Comparison of ENCODE assay signal across 8 cellular contexts in the genomic region with DNA sequence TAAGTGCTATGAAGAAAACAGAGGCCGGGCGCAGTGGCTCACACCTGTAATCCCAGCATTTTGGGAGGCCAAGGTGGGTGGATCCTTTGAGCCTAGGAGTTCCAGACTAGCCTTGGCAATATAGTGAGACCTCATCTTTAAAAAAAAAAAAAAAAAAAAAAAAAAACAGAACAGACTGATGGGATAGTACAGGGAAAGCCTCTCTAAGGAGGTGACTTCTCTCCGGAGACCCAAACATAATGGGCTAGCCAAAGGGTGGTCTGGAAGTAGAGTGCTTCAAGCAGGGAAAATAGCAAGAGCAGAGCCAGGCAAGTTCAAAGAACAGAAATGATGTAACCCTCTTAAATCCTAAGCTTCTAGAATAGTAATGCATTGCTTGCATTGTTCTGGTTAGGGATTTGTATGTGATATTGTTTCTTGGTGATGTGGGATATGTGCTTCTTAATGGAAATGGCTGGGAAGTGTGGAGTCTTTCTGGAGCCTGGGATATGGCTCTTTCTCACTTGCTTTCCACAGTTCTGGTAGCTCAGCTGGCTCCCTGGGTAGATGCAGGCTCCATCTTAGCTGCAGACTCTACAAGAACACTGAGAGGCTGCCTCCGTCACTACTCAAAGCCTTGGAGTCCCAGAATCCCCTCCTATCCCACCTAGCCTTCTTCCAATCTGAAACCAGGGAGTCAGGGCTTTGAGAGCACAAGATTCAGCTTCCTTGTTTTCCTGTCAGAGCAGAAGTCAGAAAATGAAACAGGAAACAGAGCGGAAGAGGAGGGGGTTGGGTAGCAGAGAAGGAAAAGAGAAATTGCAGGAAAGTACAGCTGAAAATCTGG. TPM values are rescaled to one million over a fixed set of nuclear protein-coding genes. Genes with fewer than 3 reads are reported as not detected.
DNase-seq lines count a peak whose midpoint lies in the region.

No MANE protein-coding gene starts in this region.

- H3K4me1 ChIP-seq in BLaER1 (peaks cover 66% of the 10 kb centered on the region), Karpas-422 (ENCODE audit: low read length) (peaks cover 65% of the 10 kb centered on the region)

- 56 to 90% (median 60%) methylated on average over 5 of the region's 5 CpGs for WGBS in adipose tissue, 3 donors

- H3K36me3 ChIP-seq in BLaER1 = peaks cover 33% of the 10 kb centered on the region
- peaks cover 18% of the 10 kb centered on the region; the same call in 1 of the 2 replicates for H3K36me3 ChIP-seq in Karpas-422 (ENCODE audit: insufficient read depth, low read length)

- no peaks in the 10 kb centered on the region; the same call in 1 of the 2 replicates for H3K79me2 ChIP-seq in Karpas-422 (ENCODE audit: low read length)

- H3K27ac ChIP-seq in BLaER1 (peak overlapping the region; percentile 98), Karpas-422 (ENCODE audit: low read length) (peak overlapping the region; percentile 95), adipose tissue (ENCODE audit: low read depth, low read length) (peak overlapping the region; percentile 9), temporal lobe (ENCODE audit: low read depth, low read length) (peak overlapping the region; percentile 100)

- no peak overlapping the region for H2AFZ ChIP-seq in Karpas-422 (ENCODE audit: low read length)

- H4K20me1 ChIP-seq in BLaER1 = peaks cover 8% of the 10 kb centered on the region; the same call in 1 of the 2 replicates
- no peaks in the 10 kb centered on the region for H4K20me1 ChIP-seq in Karpas-422 (ENCODE audit: insufficient read depth, low read depth, low read length)

- H3K9me3 ChIP-seq in BLaER1 (no peaks in the 10 kb centered on the region), Karpas-422 (ENCODE audit: low read length) (no peaks in the 10 kb centered on the region)

- peak; percentile 63 for DNase-seq in Karpas-422
- peak; percentile 51 for DNase-seq in left kidney (ENCODE audit: low read depth, low spot score)
- DNase-seq in AG08395 (ENCODE audit: low spot score) = no peak
- no peak for DNase-seq in activated effector memory CD4-positive, alpha-beta T cell treated with anti-CD3 and anti-CD28 coated beads, Interleukin-2, amount 50 U/mL, for 16 hours
- DNase-seq in NCI-H1930 (lab: John Stamatoyannopoulos, UW) = no peak

- peak overlapping the region; percentile 95 for H3K9ac ChIP-seq in BLaER1
- peak overlapping the region; percentile 92 for H3K9ac ChIP-seq in Karpas-422 (ENCODE audit: low read length)

- no peaks in the 10 kb centered on the region for H3K9me2 ChIP-seq in Karpas-422 (replicated peaks; ENCODE audit: insufficient read depth, low read length)

- H3K4me3 ChIP-seq in BLaER1 (peak overlapping the region; percentile 75), Karpas-422 (ENCODE audit: low read length) (peak overlapping the region; percentile 86)

- H3K27me3 ChIP-seq in BLaER1 = no peaks in the 10 kb centered on the region
- H3K27me3 ChIP-seq in Karpas-422 (ENCODE audit: low read length) = no peaks in the 10 kb centered on the region

- H3K4me2 ChIP-seq in BLaER1 (peak overlapping the region; percentile 98), Karpas-422 (ENCODE audit: low read depth, low read length, poor library complexity, severe bottlenecking) (peak overlapping the region; percentile 82)

RNA-seq across cellular contexts. Expression of gene PIGV, which starts 1.9 kb away (rescaled TPM):
- total RNA-seq in Karpas-422 (2014; rRNA removed; shearing (Covaris generic); ENCODE audit: low replicate concordance) = 5.8 and 15.7 TPM in 2 replicates
- 1 to 10 TPM; 6.7 to 9.5 (median 8.4) TPM for polyA plus RNA-seq in adipose tissue
- total RNA-seq in temporal lobe = 4.9 TPM

RNA-seq across cellular contexts. Expression of gene ZDHHC18, which starts 40.7 kb away (rescaled TPM):
- total RNA-seq in Karpas-422 (2014; rRNA removed; shearing (Covaris generic); ENCODE audit: low replicate concordance) = 25.1 and 31.0 TPM in 2 replicates
- 10 to 100 TPM in 2 of 3 donors, 1 to 10 TPM in 1; 6.1 to 28.4 (median 17.1) TPM for polyA plus RNA-seq in adipose tissue
- 5.4 TPM for total RNA-seq in temporal lobe

Comparison
In these comparisons a context has a peak if more than half of its experiments do, and no peak if none do; other contexts are left out.
1. H3K27ac ChIP-seq: peak in every context shown above with its lines; median percentile 100 in temporal lobe; 98 in BLaER1; 95 in Karpas-422; 9 in adipose tissue.
2. DNase-seq: peak in Karpas-422 (single experiment) and left kidney (single experiment); none in AG08395 (single experiment), activated effector memory CD4-positive, alpha-beta T cell treated with anti-CD3 and anti-CD28 coated beads, Interleukin-2, amount 50 U/mL, for 16 hours (single experiment) and NCI-H1930 (0 of 2).